8 cellular contexts compared by ENCODE assay signal in genomic region chr10:119416855-119417254, GRCh38.
DNase-seq lines count a peak whose midpoint lies in the region; ATAC-seq and TF ChIP-seq lines count a peak whose summit lies in the region.

No MANE protein-coding gene starts in this region.

- no peaks in the 10 kb centered on the region for H3K36me3 ChIP-seq in GM23338 (ENCODE audit: insufficient read depth)

- ATAC-seq in GM23338 = peak; percentile 84
- peak; percentile 89 for ATAC-seq in activated CD8-positive, alpha-beta T cell treated with anti-CD3 and anti-CD28 coated beads for 36 hours
- ATAC-seq in effector memory CD8-positive, alpha-beta T cell (replicated peaks) = peak; percentile 91
- ATAC-seq in stimulated activated naive B cell treated with anti-CD40 and anti-IgM and Interleukin-4, amounts not matched to agents 10 μg/mL and 1 μg/mL and 100 μg/mL, for 72 hours (replicated peaks) = peak; percentile 93 to 98
- ATAC-seq in GM21360 (IDR thresholded peaks at IDR 0.05; ENCODE audit: unreplicated experiment) = no peak

- peaks cover 2% of the 10 kb centered on the region for H3K4me1 ChIP-seq in GM23338 (ENCODE audit: insufficient read depth)

- no peak overlapping the region for H3K4me2 ChIP-seq in GM23338

- no peaks in the 10 kb centered on the region for H3K9me3 Mint-ChIP-seq in GM23338
- H3K9me3 Mint-ChIP-seq in activated CD8-positive, alpha-beta T cell treated with anti-CD3 and anti-CD28 coated beads for 36 hours = no peaks in the 10 kb centered on the region
- H3K9me3 Mint-ChIP-seq in effector memory CD8-positive, alpha-beta T cell = no peaks in the 10 kb centered on the region
- no peaks in the 10 kb centered on the region for H3K9me3 Mint-ChIP-seq in stimulated activated naive B cell treated with anti-CD40 and anti-IgM and Interleukin-4, amounts not matched to agents 10 μg/mL and 1 μg/mL and 100 μg/mL, for 72 hours

- H3K4me1 Mint-ChIP-seq in GM23338 = peaks cover 22% of the 10 kb centered on the region
- no peaks in the 10 kb centered on the region for H3K4me1 Mint-ChIP-seq in activated CD8-positive, alpha-beta T cell treated with anti-CD3 and anti-CD28 coated beads for 36 hours (ENCODE audit: low read depth)
- H3K4me1 Mint-ChIP-seq in effector memory CD8-positive, alpha-beta T cell (ENCODE audit: low read depth in 2 of 2) = peaks cover 0 to 3% of the 10 kb centered on the region in 2 donors
- H3K4me1 Mint-ChIP-seq in stimulated activated naive B cell treated with anti-CD40 and anti-IgM and Interleukin-4, amounts not matched to agents 10 μg/mL and 1 μg/mL and 100 μg/mL, for 72 hours = peaks cover 10 to 13% of the 10 kb centered on the region in 2 donors

- peak; percentile 73 to 99 for TF ChIP-seq CTCF in GM23338 (conservative IDR thresholded peaks at IDR 0.05; ENCODE audit: low read depth in 2 of 2)
- TF ChIP-seq CTCF in activated CD8-positive, alpha-beta T cell treated with anti-CD3 and anti-CD28 coated beads for 36 hours (IDR thresholded peaks at IDR 0.05) = peak; percentile 82

- no peak overlapping the region for H3K27ac Mint-ChIP-seq in GM23338
- H3K27ac Mint-ChIP-seq in activated CD8-positive, alpha-beta T cell treated with anti-CD3 and anti-CD28 coated beads for 36 hours = no peak overlapping the region
- peak overlapping the region in 1 of 2 donors; percentile 53 for H3K27ac Mint-ChIP-seq in effector memory CD8-positive, alpha-beta T cell
- peak overlapping the region; percentile 42 for H3K27ac Mint-ChIP-seq in stimulated activated naive B cell treated with anti-CD40 and anti-IgM and Interleukin-4, amounts not matched to agents 10 μg/mL and 1 μg/mL and 100 μg/mL, for 72 hours

- CTCF ChIA-PET in activated CD8-positive, alpha-beta T cell treated with anti-CD3 and anti-CD28 coated beads for 36 hours (lab: Charles Lee) = interaction anchor here (1.0 to 3.3 kb wide), 10 partner anchors 8 to 222 kb away, joined by 3 to 39 read pairs (median 5); partner anchors contain the start of gene GRK5

- no peak overlapping the region for H3K4me3 Mint-ChIP-seq in GM23338
- H3K4me3 Mint-ChIP-seq in activated CD8-positive, alpha-beta T cell treated with anti-CD3 and anti-CD28 coated beads for 36 hours = no peak overlapping the region
- no peak overlapping the region for H3K4me3 Mint-ChIP-seq in effector memory CD8-positive, alpha-beta T cell
- no peak overlapping the region for H3K4me3 Mint-ChIP-seq in stimulated activated naive B cell treated with anti-CD40 and anti-IgM and Interleukin-4, amounts not matched to agents 10 μg/mL and 1 μg/mL and 100 μg/mL, for 72 hours

- POLR2A ChIA-PET in activated CD8-positive, alpha-beta T cell treated with anti-CD3 and anti-CD28 coated beads for 36 hours (lab: Charles Lee) = interaction anchor here (0.9 to 1.8 kb wide), 2 partner anchors 13 to 210 kb away, joined by 3 to 5 read pairs; no protein-coding TSS in a partner anchor

- H2AFZ ChIP-seq in GM23338 = no peak overlapping the region

- no peaks in the 10 kb centered on the region for H3K36me3 Mint-ChIP-seq in GM23338 (ENCODE audit: low read depth)
- no peaks in the 10 kb centered on the region for H3K36me3 Mint-ChIP-seq in activated CD8-positive, alpha-beta T cell treated with anti-CD3 and anti-CD28 coated beads for 36 hours (ENCODE audit: low read depth)
- H3K36me3 Mint-ChIP-seq in effector memory CD8-positive, alpha-beta T cell (ENCODE audit: insufficient read depth) = peaks cover 4% of the 10 kb centered on the region
- peaks cover 7 to 18% of the 10 kb centered on the region in 2 donors for H3K36me3 Mint-ChIP-seq in stimulated activated naive B cell treated with anti-CD40 and anti-IgM and Interleukin-4, amounts not matched to agents 10 μg/mL and 1 μg/mL and 100 μg/mL, for 72 hours

- H3K4me3 ChIP-seq in GM23338 = no peak overlapping the region

- H3K27ac ChIP-seq in GM23338 (ENCODE audit: low read depth) = no peak overlapping the region

- no peaks in the 10 kb centered on the region for H4K20me1 ChIP-seq in GM23338 (replicated peaks; ENCODE audit: insufficient read depth)

- DNase-seq in COLO668 (lab: John Stamatoyannopoulos, UW; ENCODE audit: unreplicated experiment) (peak; percentile 61), GM23338 (ENCODE audit: low spot score) (peak; percentile 88), NCI-H460 (ENCODE audit: extremely low read depth, low read depth) (peak; percentile 53), myocyte (ENCODE audit: low read depth) (peak; percentile 68)
- peak; percentile 85 for DNase-seq in activated CD8-positive, alpha-beta T cell treated with anti-CD3 and anti-CD28 coated beads for 36 hours
- peak; percentile 56 to 60 (median 59) for DNase-seq in effector memory CD8-positive, alpha-beta T cell
- peak; percentile 50 for DNase-seq in stimulated activated naive B cell treated with anti-CD40 and anti-IgM and Interleukin-4, amounts not matched to agents 10 μg/mL and 1 μg/mL and 100 μg/mL, for 72 hours

- no peaks in the 10 kb centered on the region for H3F3A ChIP-seq in GM23338 (replicated peaks; ENCODE audit: low read depth)

- H3K27me3 ChIP-seq in GM23338 (ENCODE audit: insufficient read depth) = no peaks in the 10 kb centered on the region

- intact Hi-C loops in activated CD8-positive, alpha-beta T cell treated with anti-CD3 and anti-CD28 coated beads for 36 hours (cut with micrococcal nuclease) = loop anchor here (2.0 kb wide), 2 partner anchors 110 to 218 kb away; no protein-coding TSS in a partner anchor

- H3K79me2 ChIP-seq in GM23338 (replicated peaks; ENCODE audit: insufficient read depth) = no peaks in the 10 kb centered on the region

- H3K27me3 Mint-ChIP-seq in GM23338 (ENCODE audit: insufficient read depth, low read depth, poor library complexity) = peaks cover 12% of the 10 kb centered on the region
- no peaks in the 10 kb centered on the region for H3K27me3 Mint-ChIP-seq in activated CD8-positive, alpha-beta T cell treated with anti-CD3 and anti-CD28 coated beads for 36 hours
- H3K27me3 Mint-ChIP-seq in effector memory CD8-positive, alpha-beta T cell = no peaks in the 10 kb centered on the region
- no peaks in the 10 kb centered on the region for H3K27me3 Mint-ChIP-seq in stimulated activated naive B cell treated with anti-CD40 and anti-IgM and Interleukin-4, amounts not matched to agents 10 μg/mL and 1 μg/mL and 100 μg/mL, for 72 hours

- H3K9me2 ChIP-seq in GM23338 (ENCODE audit: insufficient read depth) = no peaks in the 10 kb centered on the region

TF ChIP-seq in GM23338, 12 proteins besides CTCF, POLR2A, EP300 and RAD21 (continues in another document):
- TF ChIP-seq CREB1 (CRISPR knock-in tag; IDR thresholded peaks at IDR 0.05; ENCODE audit: low read depth) (no peak), REST (IDR thresholded peaks at IDR 0.05; ENCODE audit: unreplicated experiment) (no peak), ZNF114 (CRISPR knock-in tag; IDR thresholded peaks at IDR 0.05) (no peak), JUNB (IDR thresholded peaks at IDR 0.05; ENCODE audit: unreplicated experiment) (no peak)
